In the genomic region with DNA sequence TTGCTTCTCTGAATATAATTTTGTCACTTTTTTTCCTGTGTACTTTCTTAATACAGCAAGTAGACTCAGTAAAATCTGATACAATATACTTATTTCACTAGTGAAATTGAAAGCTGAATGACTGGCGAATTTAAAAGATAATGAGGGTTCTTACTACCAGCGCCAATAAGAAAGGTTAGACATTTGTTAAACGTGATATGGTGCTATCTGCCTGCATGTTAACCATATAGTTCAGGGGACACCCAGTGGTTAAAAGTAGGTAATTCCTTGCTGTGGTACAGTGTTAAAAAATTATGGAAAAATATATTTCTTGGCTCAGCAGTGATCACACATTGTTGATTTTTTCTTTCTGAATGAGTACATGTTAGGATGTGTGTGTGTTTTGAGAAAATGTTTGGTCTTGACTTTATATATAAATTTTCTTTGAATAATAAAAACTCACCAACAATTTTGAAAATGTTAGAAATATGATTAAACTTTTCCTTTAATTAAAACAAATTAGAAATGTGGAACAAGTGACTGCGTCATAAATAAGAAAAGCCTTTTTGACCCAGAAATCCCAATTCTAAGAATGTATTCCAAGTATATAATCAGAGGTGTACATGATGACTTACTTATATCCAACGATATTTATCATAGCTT, we compare ENCODE assay signal across 9 cellular contexts. TPM values are rescaled to one million over a fixed set of nuclear protein-coding genes. Genes with fewer than 3 reads are reported as not detected.
DNase-seq lines count a peak whose midpoint lies in the region; ATAC-seq and TF ChIP-seq lines count a peak whose summit lies in the region.
"Had no signal": no experiment of that assay in that cellular context is flagged by ENCODE, and none has a peak within 500 bp of the region (broad histone marks: within the 10 kb centered on the region; RNA-seq: fewer than 3 reads in every experiment).

No MANE protein-coding gene starts in this region.

- no peak overlapping the region for H3K14ac ChIP-seq in IMR-90 (replicated peaks; ENCODE audit: low read depth, low read length)

- H2BK15ac ChIP-seq in IMR-90 (ENCODE audit: low read depth, low read length), result no peak overlapping the region

- TF ChIP-seq RAD21 in IMR-90 (IDR thresholded peaks at IDR 0.05; ENCODE audit: low read length), result peak; percentile 85

- BruUV-seq in IMR-90 (replicated peaks; lab: Mats Ljungman, UMichigan), result no TSS peak

- in situ Hi-C loops in IMR-90 (cut with MboI; ENCODE audit: low sequenced_read_pairs), result loop anchor here (10.0 kb wide), 1 partner anchor 73 kb away; no protein-coding TSS in a partner anchor

- H3K4ac ChIP-seq in IMR-90 (ENCODE audit: low read depth, low read length), result no peak overlapping the region

- no peak overlapping the region for H3K4me3 ChIP-seq in IMR-90 (ENCODE audit: insufficient read depth, low read depth, low read length)
- no peak overlapping the region for H3K4me3 ChIP-seq in SK-N-MC
- H3K4me3 ChIP-seq in parathyroid adenoma (ENCODE audit: low read depth, low read length), result no peak overlapping the region
- H3K4me3 ChIP-seq: BLaER1 had no signal

- H3K23ac ChIP-seq in IMR-90 (ENCODE audit: low read depth, low read length), result no peak overlapping the region

- H2BK5ac ChIP-seq in IMR-90 (ENCODE audit: low read depth, low read length, poor library complexity, severe bottlenecking), result peak overlapping the region; percentile 33

- dilution Hi-C loops in IMR-90 (cut with HindIII; ENCODE audit: low sequenced_read_pairs, unreplicated experiment), result no loop called here

- H2BK120ac ChIP-seq in IMR-90 (ENCODE audit: low read depth, low read length), result no peak overlapping the region

- peaks cover 8% of the 10 kb centered on the region for H3K9me1 ChIP-seq in IMR-90 (ENCODE audit: insufficient read depth, low read length)

- peaks cover 7% of the 10 kb centered on the region; the same call in 1 of the 2 replicates for H4K20me1 ChIP-seq in IMR-90 (ENCODE audit: insufficient read depth, low read length)

- H3K79me1 ChIP-seq in IMR-90 (ENCODE audit: low read depth in 1 of 2, low read length in 2 of 2), result peaks cover 20 to 51% of the 10 kb centered on the region in 2 experiments; a peak in 3 of 4 replicates

- intact Hi-C loops in IMR-90 (cut with micrococcal nuclease), result loop anchor here (1.0 to 10.0 kb wide), 2 partner anchors 74 to 343 kb away; no protein-coding TSS in a partner anchor

- no peak overlapping the region for H2AFZ ChIP-seq in IMR-90 (replicated peaks; ENCODE audit: low read length, poor library complexity)
- peak overlapping the region; percentile 0 for H2AFZ ChIP-seq in parathyroid adenoma

- CTCF ChIA-PET in IMR-90 (lab: Yijun Ruan, JAX), result interaction anchor here (0.6 to 2.0 kb wide), 7 partner anchors 18 to 1964 kb away, joined by 3 to 14 read pairs (median 5); no protein-coding TSS in a partner anchor

- H4K8ac ChIP-seq in IMR-90 (ENCODE audit: low read depth in 2 of 2, low read length in 2 of 2), result no peak overlapping the region

- H3K36me3 ChIP-seq in IMR-90 (ENCODE audit: control insufficient read depth, insufficient read depth, low read length) (peaks cover 7% of the 10 kb centered on the region), SK-N-MC (ENCODE audit: insufficient read depth, low read length) (no peaks in the 10 kb centered on the region), parathyroid adenoma (ENCODE audit: control insufficient read depth, insufficient read depth, low read length) (no peaks in the 10 kb centered on the region)

- H3K9me3 ChIP-seq in IMR-90 (ENCODE audit: control insufficient read depth, insufficient read depth, low read length) (no peaks in the 10 kb centered on the region), SK-N-MC (ENCODE audit: low read depth, low read length) (no peaks in the 10 kb centered on the region), parathyroid adenoma (ENCODE audit: control insufficient read depth, low read length) (no peaks in the 10 kb centered on the region)
- H3K9me3 ChIP-seq: BLaER1 had no signal

- ATAC-seq in GM21528 (IDR thresholded peaks at IDR 0.05; ENCODE audit: low FRiP score, unreplicated experiment), result peak; percentile 83
- peak; percentile 79 for ATAC-seq in IMR-90 (ENCODE audit: low read depth)

- peak; percentile 10 for DNase-seq in DMS79 treated with DMSO at 0.1 percent for 48 hours (lab: John Stamatoyannopoulos, UW)
- no peak for DNase-seq in DMS79 (lab: John Stamatoyannopoulos, UW)
- DNase-seq in IMR-90, result peak; percentile 76
- peak; percentile 8 for DNase-seq in SK-N-MC (ENCODE audit: low read depth, low spot score)
- DNase-seq in fibroblast of gingiva (ENCODE audit: low read depth), result peak; percentile 39
- DNase-seq in COLO668 (lab: John Stamatoyannopoulos, UW; ENCODE audit: unreplicated experiment), result no peak

- H3K4me1 ChIP-seq in IMR-90 (ENCODE audit: control insufficient read depth, insufficient read depth, low read length), result peaks cover 7% of the 10 kb centered on the region
- peaks cover 3% of the 10 kb centered on the region for H3K4me1 ChIP-seq in parathyroid adenoma
- H3K4me1 ChIP-seq: BLaER1 had no signal

- H2AK9ac ChIP-seq in IMR-90 (replicated peaks; ENCODE audit: low read depth, low read length, poor library complexity), result no peak overlapping the region

- no peak overlapping the region for H3K27ac ChIP-seq in IMR-90 (ENCODE audit: insufficient read depth, low read length)
- H3K27ac ChIP-seq in SK-N-MC, result no peak overlapping the region
- H3K27ac ChIP-seq in parathyroid adenoma, result no peak overlapping the region
- H3K27ac ChIP-seq: BLaER1 had no signal

- no peak overlapping the region for H4K5ac ChIP-seq in IMR-90 (ENCODE audit: low read depth, low read length)

- H3K27me3 ChIP-seq in IMR-90 (ENCODE audit: control insufficient read depth, insufficient read depth, low read length) (no peaks in the 10 kb centered on the region), parathyroid adenoma (ENCODE audit: control insufficient read depth, insufficient read depth, low read length) (no peaks in the 10 kb centered on the region)
- H3K27me3 ChIP-seq: BLaER1 had no signal

- H3K4me2 ChIP-seq in IMR-90 (ENCODE audit: low read depth, low read length) (peak overlapping the region; percentile 77), parathyroid adenoma (ENCODE audit: low read length) (no peak overlapping the region)
- H3K4me2 ChIP-seq: BLaER1 had no signal

- no CpG with 5 or more reads among the region's 5 CpGs for WGBS in IMR-90 (ENCODE audit: extremely low coverage in 2 of 2, insufficient read length in 1 of 2), 2 experiments

- H3K56ac ChIP-seq in IMR-90 (ENCODE audit: extremely low read depth, insufficient read depth, low read length), result no peak overlapping the region

- no peak overlapping the region for H3K18ac ChIP-seq in IMR-90 (ENCODE audit: low read depth, low read length)

- no peak overlapping the region for H4K91ac ChIP-seq in IMR-90 (ENCODE audit: insufficient read depth, low read depth, low read length)

- POLR2A ChIA-PET in IMR-90 (lab: Charles Lee; ENCODE audit: unreplicated experiment), result interaction anchor here (0.6 kb wide), 1 partner anchor 15 kb away, joined by 3 read pairs; no protein-coding TSS in a partner anchor

- H2BK20ac ChIP-seq in IMR-90 (ENCODE audit: low read depth, low read length), result no peak overlapping the region

- TF ChIP-seq POLR2A in IMR-90 (IDR thresholded peaks at IDR 0.05; ENCODE audit: low read depth, low read length), result no peak

- no peak overlapping the region for H2AK5ac ChIP-seq in IMR-90 (ENCODE audit: low read depth, low read length)

- H3K9ac ChIP-seq in IMR-90 (ENCODE audit: low read depth, low read length), result no peak overlapping the region
- H3K9ac ChIP-seq in SK-N-MC (ENCODE audit: insufficient read length), result no peak overlapping the region
- no peak overlapping the region for H3K9ac ChIP-seq in parathyroid adenoma
- H3K9ac ChIP-seq: BLaER1 had no signal

- H3K79me2 ChIP-seq in parathyroid adenoma, result peaks cover 4% of the 10 kb centered on the region

- TF ChIP-seq CTCF in IMR-90 (conservative IDR thresholded peaks at IDR 0.05; ENCODE audit: low read depth, low read length), result peak; percentile 78
- TF ChIP-seq CTCF in parathyroid adenoma (IDR thresholded peaks at IDR 0.05), result peak; percentile 75

TF ChIP-seq in IMR-90, 13 proteins besides CTCF, POLR2A, EP300 and RAD21:
- peak; percentile 42; the same call in 1 of the 2 replicates for TF ChIP-seq BHLHE40 (IDR thresholded peaks at IDR 0.05; ENCODE audit: low read depth, low read length)
- TF ChIP-seq NFE2L2 (IDR thresholded peaks at IDR 0.05; ENCODE audit: low read depth, low read length), result no peak
- TF ChIP-seq MAZ (IDR thresholded peaks at IDR 0.05; ENCODE audit: borderline replicate concordance, low read depth, low read length), result no peak
- no peak for TF ChIP-seq RCOR1 (IDR thresholded peaks at IDR 0.05; ENCODE audit: insufficient replicate concordance, low read length)
- TF ChIP-seq MXI1 (IDR thresholded peaks at IDR 0.05; ENCODE audit: borderline replicate concordance, low read depth, low read length), result no peak
- peak; percentile 74 for TF ChIP-seq SMC3 (IDR thresholded peaks at IDR 0.05; ENCODE audit: low read depth, low read length)
- no peak for TF ChIP-seq RFX5 (IDR thresholded peaks at IDR 0.05; ENCODE audit: low read depth, low read length)
- no peak for TF ChIP-seq CEBPB (IDR thresholded peaks at IDR 0.05; ENCODE audit: low read depth, low read length)
TF ChIP-seq in IMR-90: peak in this region for 2.

RNA-seq across cellular contexts. Expression of a gene that starts 25.8 kb away (rescaled TPM):
- 128 and 183 TPM in 2 replicates for total RNA-seq in IMR-90 (2012; rRNA removed)
- polyA plus RNA-seq in IMR-90 (2012; rRNA removed), result 81.9 and 91.3 TPM in 2 replicates
- polyA plus RNA-seq in IMR-90 (2012; cell fraction: cytosol; rRNA removed), result 31.1 and 42.0 TPM in 2 replicates
- 19.8 and 93.2 TPM in 2 replicates for polyA plus RNA-seq in IMR-90 (2012; cell fraction: nucleus; rRNA removed; ENCODE audit: low replicate concordance)

Comparison
In these comparisons a context has a peak if more than half of its experiments do, and no peak if none do; other contexts are left out.
1. DNase-seq: peak in DMS79 treated with DMSO at 0.1 percent for 48 hours (single experiment), IMR-90 (single experiment), SK-N-MC (single experiment) and fibroblast of gingiva (single experiment); none in DMS79 (single experiment) and COLO668 (single experiment).